Comparison of ENCODE assay signal across 10 cellular contexts in the genomic region with DNA sequence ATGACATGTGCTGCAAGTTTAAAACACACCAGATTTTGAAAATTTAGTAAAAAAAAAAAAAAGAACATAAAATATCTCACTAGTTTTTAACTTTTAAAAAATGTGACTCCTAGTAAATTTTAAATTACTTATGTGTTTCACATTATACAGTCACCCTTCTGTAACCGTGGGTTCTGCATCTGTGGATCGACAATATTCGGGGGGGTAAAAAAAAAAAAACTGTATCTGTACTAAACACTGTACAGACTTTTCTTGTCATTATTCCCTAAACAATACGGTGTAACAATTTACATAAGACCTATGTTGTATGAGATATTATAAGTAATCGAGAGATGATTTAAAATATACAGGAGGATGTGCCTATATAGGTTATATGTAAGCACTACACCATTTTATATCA.
DNase-seq lines count a peak whose midpoint lies in the region; ATAC-seq and TF ChIP-seq lines count a peak whose summit lies in the region.
"Had no signal": no experiment of that assay in that cellular context is flagged by ENCODE, and none has a peak within 500 bp of the region (broad histone marks: within the 10 kb centered on the region; RNA-seq: fewer than 3 reads in every experiment).

No MANE protein-coding gene starts in this region.

- peaks cover 58 to 69% (median 66%) of the 10 kb centered on the region in 11 experiments for H3K36me3 ChIP-seq in BLaER1 treated with 17β-estradiol and CSF1 and Interleukin-3, amounts not matched to agents 10 nM and 100 nM
- H3K36me3 ChIP-seq in KMS-11 (ENCODE audit: insufficient read depth) (peaks cover 8% of the 10 kb centered on the region; the same call in 1 of the 2 replicates), brain microvascular endothelial cell (replicated peaks) (peaks cover 13% of the 10 kb centered on the region)

- peaks cover 36 to 41% (median 38%) of the 10 kb centered on the region in 10 experiments for H3K4me1 ChIP-seq in BLaER1 treated with 17β-estradiol and CSF1 and Interleukin-3, amounts not matched to agents 10 nM and 100 nM
- H3K4me1 ChIP-seq in KMS-11 (ENCODE audit: low read depth, poor library complexity, severe bottlenecking), result peaks cover 24% of the 10 kb centered on the region

- peak overlapping the region; percentile 69 to 99 (median 92) for H3K4me2 ChIP-seq in BLaER1 treated with 17β-estradiol and CSF1 and Interleukin-3, amounts not matched to agents 10 nM and 100 nM
- peak overlapping the region; percentile 77 for H3K4me2 ChIP-seq in KMS-11

- H3K9me3 Mint-ChIP-seq in nephron progenitor cell, result peaks cover 67% of the 10 kb centered on the region

- H3K4me3 Mint-ChIP-seq in nephron progenitor cell, result peak overlapping the region; percentile 100

- no peaks in the 10 kb centered on the region for H3K27me3 Mint-ChIP-seq in nephron progenitor cell (ENCODE audit: low read depth, poor library complexity)

- no peaks in the 10 kb centered on the region for H3K27me3 ChIP-seq in BLaER1 treated with 17β-estradiol and CSF1 and Interleukin-3, amounts not matched to agents 10 nM and 100 nM
- H3K27me3 ChIP-seq in KMS-11 (ENCODE audit: insufficient read depth, low read depth), result no peaks in the 10 kb centered on the region
- H3K27me3 ChIP-seq in brain microvascular endothelial cell (replicated peaks), result no peaks in the 10 kb centered on the region
- H3K27me3 ChIP-seq: SJCRH30 had no signal

- no peak for ATAC-seq in HG02970 (IDR thresholded peaks at IDR 0.05; ENCODE audit: low FRiP score, unreplicated experiment)

- in situ Hi-C loops in brain microvascular endothelial cell (cut with HindIII; ENCODE audit: low pct_ligation_motif_present, low sequenced_read_pairs), result no loop called here

- TF ChIP-seq CTCF in KMS-11 (conservative IDR thresholded peaks at IDR 0.05; ENCODE audit: low read depth, low read length), result no peak
- no peak for TF ChIP-seq CTCF in coronary artery (IDR thresholded peaks at IDR 0.05)
- TF ChIP-seq CTCF in nephron progenitor cell (IDR thresholded peaks at IDR 0.05), result no peak
- TF ChIP-seq CTCF in brain microvascular endothelial cell (IDR thresholded peaks at IDR 0.05; ENCODE audit: low read depth, low read length, missing control alignments), result no peak

- peaks cover 40% of the 10 kb centered on the region for H3K4me1 Mint-ChIP-seq in nephron progenitor cell

- H3K79me2 ChIP-seq in KMS-11 (ENCODE audit: insufficient read depth, low read depth), result peaks cover 85% of the 10 kb centered on the region

- H3K27ac ChIP-seq in BLaER1 treated with 17β-estradiol and CSF1 and Interleukin-3, amounts not matched to agents 10 nM and 100 nM, result no peak overlapping the region
- no peak overlapping the region for H3K27ac ChIP-seq in KMS-11
- H3K27ac ChIP-seq in coronary artery, result no peak overlapping the region
- H3K27ac ChIP-seq in brain microvascular endothelial cell, result no peak overlapping the region
- H3K27ac ChIP-seq: SJCRH30 had no signal

- peak overlapping the region; percentile 82 to 99 (median 94); a peak in 17 of 20 replicates for H3K4me3 ChIP-seq in BLaER1 treated with 17β-estradiol and CSF1 and Interleukin-3, amounts not matched to agents 10 nM and 100 nM
- no peak overlapping the region for H3K4me3 ChIP-seq in KMS-11 (IDR thresholded peaks at IDR 0.05; ENCODE audit: insufficient read depth, low read depth, low read length)
- peak overlapping the region; percentile 87 for H3K4me3 ChIP-seq in coronary artery
- H3K4me3 ChIP-seq in brain microvascular endothelial cell (ENCODE audit: low read depth, low read length), result no peak overlapping the region
- H3K4me3 ChIP-seq: SJCRH30 had no signal

- H3K9ac ChIP-seq in BLaER1 treated with 17β-estradiol and CSF1 and Interleukin-3, amounts not matched to agents 10 nM and 100 nM, result no peak overlapping the region
- H3K9ac ChIP-seq in KMS-11, result no peak overlapping the region

- H3K27ac Mint-ChIP-seq in nephron progenitor cell, result no peak overlapping the region

- peaks cover 45 to 68% (median 57%) of the 10 kb centered on the region in 11 experiments for H3K9me3 ChIP-seq in BLaER1 treated with 17β-estradiol and CSF1 and Interleukin-3, amounts not matched to agents 10 nM and 100 nM (replicated peaks in 1 of 11)

- peaks cover 79% of the 10 kb centered on the region for H3K36me3 Mint-ChIP-seq in nephron progenitor cell (ENCODE audit: low read depth)

- H4K20me1 ChIP-seq in BLaER1 treated with 17β-estradiol and CSF1 and Interleukin-3, amounts not matched to agents 10 nM and 100 nM, result peaks cover 19 to 74% (median 38%) of the 10 kb centered on the region in 11 experiments; a peak in 20 of 22 replicates
- no peaks in the 10 kb centered on the region; the same call in 1 of the 2 replicates for H4K20me1 ChIP-seq in KMS-11 (ENCODE audit: insufficient read depth)

- DNase-seq in coronary artery (ENCODE audit: low spot score) (no peak), nephron progenitor cell (no peak), brain microvascular endothelial cell (no peak), ecto neural progenitor cell (ENCODE audit: low spot score) (no peak), NCI-H2171 treated with DMSO at 0.1 percent for 48 hours (lab: John Stamatoyannopoulos, UW) (no peak)
- DNase-seq: NCI-H2227 treated with DMSO at 0.1 percent for 48 hours, SJCRH30 had no signal

- no peak overlapping the region for H2AFZ ChIP-seq in KMS-11 (ENCODE audit: low read depth)

Comparison
In these comparisons a context has a peak if more than half of its experiments do, and no peak if none do; other contexts are left out.
1. H3K4me3 ChIP-seq: peak in BLaER1 treated with 17β-estradiol and CSF1 and Interleukin-3, amounts not matched to agents 10 nM and 100 nM (10 of 10) and coronary artery (single experiment); none in KMS-11 (single experiment) and brain microvascular endothelial cell (single experiment).